1 cellular context compared by ENCODE assay signal in genomic region chr7:27145167-27145883, GRCh38.
TF ChIP-seq lines count a peak whose summit lies in the region.

No MANE protein-coding gene starts in this region.

TF ChIP-seq in WTC11, 78 proteins besides CTCF, POLR2A, EP300 and RAD21 (continued from another document):
- TF ChIP-seq USF1 (CRISPR knock-in tag; IDR thresholded peaks at IDR 0.05), result no peak
- TF ChIP-seq JUN (CRISPR knock-in tag; IDR thresholded peaks at IDR 0.05), result no peak
- TF ChIP-seq OVOL2 (CRISPR knock-in tag; IDR thresholded peaks at IDR 0.05; ENCODE audit: borderline replicate concordance), result no peak
- no peak for TF ChIP-seq HMGA2 (CRISPR knock-in tag; IDR thresholded peaks at IDR 0.05)
- no peak for TF ChIP-seq IRF2 (CRISPR knock-in tag; IDR thresholded peaks at IDR 0.05; ENCODE audit: borderline replicate concordance, low read depth)
- TF ChIP-seq NFATC4 (CRISPR knock-in tag; IDR thresholded peaks at IDR 0.05), result no peak
- TF ChIP-seq PRRX2 (CRISPR knock-in tag; IDR thresholded peaks at IDR 0.05), result no peak
- TF ChIP-seq SMAD3 (CRISPR knock-in tag; IDR thresholded peaks at IDR 0.05; ENCODE audit: borderline replicate concordance), result no peak
TF ChIP-seq in WTC11: peak in this region for 0.
